Comparison of ENCODE assay signal across 7 cellular contexts in the genomic region with DNA sequence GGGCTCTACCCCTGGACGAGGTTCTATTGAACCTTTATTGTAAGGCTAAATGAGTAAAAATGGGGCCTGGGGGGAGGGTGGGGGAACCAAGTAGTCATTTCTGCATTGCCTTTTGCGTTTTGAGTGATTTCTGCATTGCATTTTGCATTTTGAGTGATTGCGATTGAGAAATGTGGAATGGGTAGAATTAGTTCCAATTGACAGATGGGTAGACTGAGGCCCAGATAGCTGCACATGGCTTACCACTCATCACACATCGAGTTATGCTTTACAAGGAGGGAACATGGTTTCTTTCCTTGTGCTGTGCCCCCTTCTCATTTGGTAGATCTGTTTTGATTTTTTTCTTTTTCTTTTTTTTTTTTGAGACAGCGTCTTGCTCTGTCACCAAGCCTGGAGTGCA.
"Had no signal": no experiment of that assay in that cellular context is flagged by ENCODE, and none has a peak within 500 bp of the region (broad histone marks: within the 10 kb centered on the region; RNA-seq: fewer than 3 reads in every experiment).

No MANE protein-coding gene starts in this region.

- DNase-seq: IMR-90, Karpas-422, KBM-7, KG1 had no signal

- FAIRE-seq: HTR-8/SVneo had no signal

- H3K27ac ChIP-seq: HL-60, KMS-11 had no signal

- H3K4me2 ChIP-seq: KMS-11 had no signal

- H3K9ac ChIP-seq: KMS-11 had no signal
